8 cellular contexts compared by ENCODE assay signal in genomic region chr11:131694526-131695424, GRCh38.
A peak's percentile ranks its signal among the peaks of the same experiment; 100 is the strongest.
DNase-seq lines count a peak whose midpoint lies in the region; ATAC-seq and TF ChIP-seq lines count a peak whose summit lies in the region.

No MANE protein-coding gene starts in this region.

- intact Hi-C loops in CD14-positive monocyte (cut with micrococcal nuclease), result no loop called here

- DNase-seq in CD14-positive monocyte (ENCODE audit: low spot score) (peak; percentile 68), NCI-H526 (lab: John Stamatoyannopoulos, UW) (peak; percentile 76 to 96), epithelial cell of esophagus (ENCODE audit: low read depth) (peak; percentile 79), middle frontal gyrus (ENCODE audit: extremely low spot score, low spot score) (peak; percentile 72)
- peak; percentile 78 for DNase-seq in activated CD8-positive, alpha-beta memory T cell treated with anti-CD3 and anti-CD28 coated beads for 24 hours
- DNase-seq in stimulated activated naive B cell treated with anti-CD40 and anti-IgM and Interleukin-4, amounts not matched to agents 10 μg/mL and 1 μg/mL and 100 μg/mL, for 72 hours, result peak; percentile 43

- peaks cover 0 to 4% (median 0%) of the 10 kb centered on the region in 7 donors for H3K9me3 Mint-ChIP-seq in CD14-positive monocyte
- peaks cover 7 to 8% of the 10 kb centered on the region in 2 donors for H3K9me3 Mint-ChIP-seq in stimulated activated naive B cell treated with anti-CD40 and anti-IgM and Interleukin-4, amounts not matched to agents 10 μg/mL and 1 μg/mL and 100 μg/mL, for 72 hours

- H3K27me3 Mint-ChIP-seq in CD14-positive monocyte (ENCODE audit: low read depth in 3 of 3), result peaks cover 18 to 49% (median 27%) of the 10 kb centered on the region in 3 donors
- H3K27me3 Mint-ChIP-seq in stimulated activated naive B cell treated with anti-CD40 and anti-IgM and Interleukin-4, amounts not matched to agents 10 μg/mL and 1 μg/mL and 100 μg/mL, for 72 hours, result peaks cover 30 to 42% of the 10 kb centered on the region in 2 donors

- ATAC-seq in GM19023 (IDR thresholded peaks at IDR 0.05; ENCODE audit: unreplicated experiment) (peak; percentile 87), HG03097 (IDR thresholded peaks at IDR 0.05; ENCODE audit: low FRiP score, unreplicated experiment) (peak; percentile 89)
- peak; percentile 84 to 87 for ATAC-seq in stimulated activated naive B cell treated with anti-CD40 and anti-IgM and Interleukin-4, amounts not matched to agents 10 μg/mL and 1 μg/mL and 100 μg/mL, for 72 hours (replicated peaks)

- TF ChIP-seq CTCF in CD14-positive monocyte (IDR thresholded peaks at IDR 0.05) (peak; percentile 95), epithelial cell of esophagus (IDR thresholded peaks at IDR 0.05; ENCODE audit: insufficient read depth, low read depth, low read length, missing control alignments) (peak; percentile 78)

- H3K4me1 Mint-ChIP-seq in CD14-positive monocyte, result peaks cover 2% of the 10 kb centered on the region
- peaks cover 0 to 7% of the 10 kb centered on the region in 2 donors for H3K4me1 Mint-ChIP-seq in stimulated activated naive B cell treated with anti-CD40 and anti-IgM and Interleukin-4, amounts not matched to agents 10 μg/mL and 1 μg/mL and 100 μg/mL, for 72 hours

- H3K4me3 ChIP-seq in epithelial cell of esophagus (ENCODE audit: low read length), result no peak overlapping the region

- H3K27ac Mint-ChIP-seq in CD14-positive monocyte, result peak overlapping the region in 2 of 7 donors; percentile 12 to 64
- no peak overlapping the region for H3K27ac Mint-ChIP-seq in stimulated activated naive B cell treated with anti-CD40 and anti-IgM and Interleukin-4, amounts not matched to agents 10 μg/mL and 1 μg/mL and 100 μg/mL, for 72 hours

- peak overlapping the region in 1 of 2 donors; percentile 59 for H3K4me3 Mint-ChIP-seq in CD14-positive monocyte
- H3K4me3 Mint-ChIP-seq in stimulated activated naive B cell treated with anti-CD40 and anti-IgM and Interleukin-4, amounts not matched to agents 10 μg/mL and 1 μg/mL and 100 μg/mL, for 72 hours, result no peak overlapping the region

- no peaks in the 10 kb centered on the region for H3K36me3 Mint-ChIP-seq in CD14-positive monocyte
- H3K36me3 Mint-ChIP-seq in stimulated activated naive B cell treated with anti-CD40 and anti-IgM and Interleukin-4, amounts not matched to agents 10 μg/mL and 1 μg/mL and 100 μg/mL, for 72 hours, result peaks cover 0 to 3% of the 10 kb centered on the region in 2 donors
